ENCODE assay signal across 17 cellular contexts in genomic region chr18:74571895-74572680, GRCh38. TPM values are rescaled to one million over a fixed set of nuclear protein-coding genes. Genes with fewer than 3 reads are reported as not detected.
DNase-seq lines count a peak whose midpoint lies in the region; ATAC-seq and TF ChIP-seq lines count a peak whose summit lies in the region.
"Had no signal": no experiment of that assay in that cellular context is flagged by ENCODE, and none has a peak within 500 bp of the region (broad histone marks: within the 10 kb centered on the region; RNA-seq: fewer than 3 reads in every experiment).

No MANE protein-coding gene starts in this region.

- H3K4me1 ChIP-seq in body of pancreas, result peaks cover 6% of the 10 kb centered on the region

- H3K27ac Mint-ChIP-seq in stimulated activated naive B cell treated with anti-CD40 and anti-IgM and Interleukin-4, amounts not matched to agents 10 μg/mL and 1 μg/mL and 100 μg/mL, for 72 hours, result no peak overlapping the region
- H3K27ac Mint-ChIP-seq: B cell; CD4-positive, alpha-beta T cell; GM23338 had no signal

- H3K36me3 ChIP-seq in body of pancreas (replicated peaks in 1 of 2; ENCODE audit: insufficient read depth in 1 of 2, low read depth in 2 of 2), result no peaks in the 10 kb centered on the region

- TF ChIP-seq CTCF in body of pancreas (IDR thresholded peaks at IDR 0.05), result no peak

- no peak for TF ChIP-seq POLR2A in body of pancreas (IDR thresholded peaks at IDR 0.05)

- H3K27ac ChIP-seq in body of pancreas, result peak overlapping the region in 1 of 4 donors; percentile 57

- H3K4me3 ChIP-seq in body of pancreas, result no peak overlapping the region
- H3K4me3 ChIP-seq: GM23338 had no signal

- intact Hi-C loops in body of pancreas (cut with DNase I), result no loop called here
- intact Hi-C loops in left ventricle myocardium superior (cut with micrococcal nuclease), result no loop called here

- peak; percentile 69 for ATAC-seq in GM19351 (IDR thresholded peaks at IDR 0.05; ENCODE audit: unreplicated experiment)
- peak; percentile 59 for ATAC-seq in body of pancreas
- ATAC-seq in left ventricle myocardium superior, result peak; percentile 70
- no peak for ATAC-seq in stimulated activated naive B cell treated with anti-CD40 and anti-IgM and Interleukin-4, amounts not matched to agents 10 μg/mL and 1 μg/mL and 100 μg/mL, for 72 hours (replicated peaks)
- no peak for ATAC-seq in GM21367 (IDR thresholded peaks at IDR 0.05; ENCODE audit: unreplicated experiment)
- ATAC-seq: GM23338 had no signal

- DNase-seq in body of pancreas, result peak; percentile 33 to 59 (median 52)
- peak; percentile 51 for DNase-seq in left ventricle myocardium superior
- peak; percentile 9 for DNase-seq in renal cortical epithelial cell (ENCODE audit: low read depth)
- DNase-seq in stimulated activated naive B cell treated with anti-CD40 and anti-IgM and Interleukin-4, amounts not matched to agents 10 μg/mL and 1 μg/mL and 100 μg/mL, for 72 hours, result no peak
- no peak for DNase-seq in activated CD4-positive, alpha-beta T cell treated with anti-CD3 and anti-CD28 coated beads, Interleukin-2, amount 50 U/mL, for 1 hour
- DNase-seq: C1 segment of cervical spinal cord; CD4-positive, alpha-beta T cell; DMS153; DMS79 treated with DMSO at 0.1 percent for 48 hours; EL; H7 had no signal

- peaks cover 30 to 31% of the 10 kb centered on the region in 2 donors for H3K27me3 Mint-ChIP-seq in stimulated activated naive B cell treated with anti-CD40 and anti-IgM and Interleukin-4, amounts not matched to agents 10 μg/mL and 1 μg/mL and 100 μg/mL, for 72 hours

- 48 to 74% methylated on average over 9 to 12 of the region's 12 CpGs for WGBS in body of pancreas, 2 donors

- H3K4me3 Mint-ChIP-seq in stimulated activated naive B cell treated with anti-CD40 and anti-IgM and Interleukin-4, amounts not matched to agents 10 μg/mL and 1 μg/mL and 100 μg/mL, for 72 hours, result no peak overlapping the region
- H3K4me3 Mint-ChIP-seq: B cell; CD4-positive, alpha-beta T cell; GM23338; IgD-negative memory B cell had no signal

- peaks cover 0 to 11% of the 10 kb centered on the region in 2 donors for H3K36me3 Mint-ChIP-seq in stimulated activated naive B cell treated with anti-CD40 and anti-IgM and Interleukin-4, amounts not matched to agents 10 μg/mL and 1 μg/mL and 100 μg/mL, for 72 hours

- H3K27me3 ChIP-seq in body of pancreas, result no peaks in the 10 kb centered on the region

- no peaks in the 10 kb centered on the region for H3K9me3 ChIP-seq in body of pancreas

- peaks cover 13 to 16% of the 10 kb centered on the region in 2 donors for H3K4me1 Mint-ChIP-seq in stimulated activated naive B cell treated with anti-CD40 and anti-IgM and Interleukin-4, amounts not matched to agents 10 μg/mL and 1 μg/mL and 100 μg/mL, for 72 hours
- H3K4me1 Mint-ChIP-seq: GM23338 had no signal

- H3K9me3 Mint-ChIP-seq in stimulated activated naive B cell treated with anti-CD40 and anti-IgM and Interleukin-4, amounts not matched to agents 10 μg/mL and 1 μg/mL and 100 μg/mL, for 72 hours, result peaks cover 6% of the 10 kb centered on the region in 2 donors
- H3K9me3 Mint-ChIP-seq: CD4-positive, alpha-beta T cell had no signal

RNA-seq across cellular contexts. Expression of gene ZNF407, which starts 25.6 kb away (rescaled TPM):
- 10 to 100 TPM; 14.3 to 19.1 TPM for total RNA-seq in body of pancreas
- 12.0 TPM for total RNA-seq in left ventricle myocardium superior
- 10.1 and 23.8 TPM in 2 replicates for total RNA-seq in renal cortical epithelial cell

RNA-seq across cellular contexts. Expression of gene CNDP1, which starts 37.8 kb away (rescaled TPM):
- under 1 TPM in 1 of 2 donors, not detected in 1; under 0.01 TPM for total RNA-seq in body of pancreas
- total RNA-seq in left ventricle myocardium superior, result not detected
- under 0.01 and 0.05 TPM in 2 replicates for total RNA-seq in renal cortical epithelial cell
- total RNA-seq: H7, HT1080 had no signal

Comparison
In these comparisons a context has a peak if more than half of its experiments do, and no peak if none do; other contexts are left out.
1. ATAC-seq: peak in GM19351 (single experiment), body of pancreas (single experiment) and left ventricle myocardium superior (single experiment); none in stimulated activated naive B cell treated with anti-CD40 and anti-IgM and Interleukin-4, amounts not matched to agents 10 μg/mL and 1 μg/mL and 100 μg/mL, for 72 hours (0 of 2) and GM21367 (single experiment).
2. DNase-seq: peak in body of pancreas (4 of 4), left ventricle myocardium superior (single experiment) and renal cortical epithelial cell (single experiment); none in stimulated activated naive B cell treated with anti-CD40 and anti-IgM and Interleukin-4, amounts not matched to agents 10 μg/mL and 1 μg/mL and 100 μg/mL, for 72 hours (single experiment) and activated CD4-positive, alpha-beta T cell treated with anti-CD3 and anti-CD28 coated beads, Interleukin-2, amount 50 U/mL, for 1 hour (single experiment).